Comparison of ENCODE assay signal across 30 cellular contexts in the genomic region with DNA sequence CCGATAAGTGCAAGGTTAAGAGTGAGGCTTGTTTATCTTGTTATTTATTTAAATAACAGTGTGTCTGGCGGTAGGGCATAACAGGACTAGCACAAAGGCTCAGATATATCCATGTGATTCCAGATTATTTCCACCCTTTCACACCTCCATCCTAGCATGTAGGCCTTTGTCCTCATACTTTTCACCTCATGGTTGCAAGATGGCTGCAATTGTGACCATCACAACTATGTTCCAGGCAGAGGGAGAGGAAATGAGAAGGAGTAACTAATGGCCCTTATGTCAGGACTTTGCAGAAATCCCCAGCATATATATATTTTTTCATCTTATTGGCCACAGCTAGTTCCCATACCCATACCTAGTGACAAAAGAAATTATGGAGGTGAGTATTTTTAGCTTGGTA.
"Had no signal": no experiment of that assay in that cellular context is flagged by ENCODE, and none has a peak within 500 bp of the region (broad histone marks: within the 10 kb centered on the region; RNA-seq: fewer than 3 reads in every experiment).

No MANE protein-coding gene starts in this region.

- H3K27me3 Mint-ChIP-seq: naive thymus-derived CD4-positive, alpha-beta T cell; stimulated activated naive CD8-positive, alpha-beta T cell treated with anti-CD3 and anti-CD28 coated beads, Interleukin-15, Interleukin-2, amounts not matched to agents 100 ng/mL and 50 ng/mL, for 24 hours had no signal

- H3K4me1 ChIP-seq: neural progenitor cell, parathyroid adenoma, psoas muscle, right atrium auricular region, stomach, thyroid gland, tibial nerve, upper lobe of left lung, vagina had no signal

- DNase-seq: naive thymus-derived CD4-positive, alpha-beta T cell; natural killer cell; occipital lobe; ovary; posterior cingulate gyrus; psoas muscle; retina; small intestine; stimulated activated CD4-positive, alpha-beta T cell treated with anti-CD3 and anti-CD28 coated beads, Interleukin-15, amount 100 ng/mL, for 24 hours; stimulated activated CD4-positive, alpha-beta T cell treated with anti-CD3 and anti-CD28 coated beads, Interleukin-2, amount 100 ng/mL, for 24 hours; stimulated activated CD4-positive, alpha-beta T cell treated with anti-CD3 and anti-CD28 coated beads, Interleukin-2, amount 100 ng/mL, for 48 hours; stimulated activated CD4-positive, alpha-beta T cell treated with anti-CD3 and anti-CD28 coated beads, Interleukin-4, amount 100 ng/mL, for 24 hours; stimulated activated naive B cell treated with anti-CD40 and anti-IgM and Interleukin-4, amounts not matched to agents 10 μg/mL and 1 μg/mL and 100 μg/mL, for 72 hours; stimulated activated naive CD4-positive, alpha-beta T cell treated with Interleukin-2 at 50 U/mL for 16 hours; stomach; thyroid gland; trophoblast cell; upper lobe of left lung had no signal

- H3K9me3 ChIP-seq: ovary, psoas muscle, right atrium auricular region, thoracic aorta, thyroid gland, upper lobe of left lung, vagina had no signal

- H3K79me2 ChIP-seq: parathyroid adenoma had no signal

- H3K27ac ChIP-seq: neural progenitor cell, ovary, parathyroid adenoma, psoas muscle, right atrium auricular region, stomach, thyroid gland, tibial nerve, upper lobe of left lung, vagina had no signal

- H3K9me3 Mint-ChIP-seq: natural killer cell; stimulated activated effector memory CD8-positive, alpha-beta T cell treated with anti-CD3 and anti-CD28 coated beads, Interleukin-12 subunit alpha, Interleukin-12 subunit beta, amount 100 ng/mL, for 72 hours; stimulated activated naive B cell treated with anti-CD40 and anti-IgM and Interleukin-4, amounts not matched to agents 10 μg/mL and 1 μg/mL and 100 μg/mL, for 72 hours; stimulated activated naive CD8-positive, alpha-beta T cell treated with anti-CD3 and anti-CD28 coated beads, Interleukin-15, Interleukin-2, amounts not matched to agents 100 ng/mL and 50 ng/mL, for 24 hours had no signal

- H3K27me3 ChIP-seq: neural progenitor cell, ovary, right atrium auricular region, stomach, thyroid gland, tibial nerve, upper lobe of left lung, vagina had no signal

- H2AFZ ChIP-seq: neural progenitor cell, parathyroid adenoma had no signal

- H3K4me1 Mint-ChIP-seq: natural killer cell; neural progenitor cell; stimulated activated effector memory CD8-positive, alpha-beta T cell treated with anti-CD3 and anti-CD28 coated beads, Interleukin-12 subunit alpha, Interleukin-12 subunit beta, amount 100 ng/mL, for 72 hours; stimulated activated naive B cell treated with anti-CD40 and anti-IgM and Interleukin-4, amounts not matched to agents 10 μg/mL and 1 μg/mL and 100 μg/mL, for 72 hours had no signal

- H3K36me3 ChIP-seq: neural progenitor cell, ovary, right atrium auricular region, stomach, thoracic aorta, thyroid gland, tibial nerve, upper lobe of left lung, vagina had no signal

- FAIRE-seq: small intestine, urothelium cell line had no signal

- H3K9ac ChIP-seq: neural progenitor cell, parathyroid adenoma had no signal

- H3K4me3 ChIP-seq: neural progenitor cell, ovary, psoas muscle, right atrium auricular region, stomach, thoracic aorta, thyroid gland, tibial nerve, upper lobe of left lung, vagina had no signal

- ATAC-seq: naive thymus-derived CD4-positive, alpha-beta T cell; natural killer cell; psoas muscle; sciatic nerve; stimulated activated effector memory CD8-positive, alpha-beta T cell treated with anti-CD3 and anti-CD28 coated beads, Interleukin-12 subunit alpha, Interleukin-12 subunit beta, amount 100 ng/mL, for 72 hours; stimulated activated naive B cell treated with anti-CD40 and anti-IgM and Interleukin-4, amounts not matched to agents 10 μg/mL and 1 μg/mL and 100 μg/mL, for 72 hours had no signal

- H3K36me3 Mint-ChIP-seq: natural killer cell; neural progenitor cell; stimulated activated effector memory CD8-positive, alpha-beta T cell treated with anti-CD3 and anti-CD28 coated beads, Interleukin-12 subunit alpha, Interleukin-12 subunit beta, amount 100 ng/mL, for 72 hours; stimulated activated naive B cell treated with anti-CD40 and anti-IgM and Interleukin-4, amounts not matched to agents 10 μg/mL and 1 μg/mL and 100 μg/mL, for 72 hours had no signal

- H3K4me3 Mint-ChIP-seq: naive thymus-derived CD4-positive, alpha-beta T cell; natural killer cell; nephron; neural progenitor cell; stimulated activated effector memory CD8-positive, alpha-beta T cell treated with anti-CD3 and anti-CD28 coated beads, Interleukin-12 subunit alpha, Interleukin-12 subunit beta, amount 100 ng/mL, for 72 hours; stimulated activated naive B cell treated with anti-CD40 and anti-IgM and Interleukin-4, amounts not matched to agents 10 μg/mL and 1 μg/mL and 100 μg/mL, for 72 hours; stimulated activated naive CD8-positive, alpha-beta T cell treated with anti-CD3 and anti-CD28 coated beads, Interleukin-15, Interleukin-2, amounts not matched to agents 100 ng/mL and 50 ng/mL, for 24 hours had no signal

- H3K27ac Mint-ChIP-seq: natural killer cell; nephron; neural progenitor cell; progenitor cell of endocrine pancreas; stimulated activated effector memory CD8-positive, alpha-beta T cell treated with anti-CD3 and anti-CD28 coated beads, Interleukin-12 subunit alpha, Interleukin-12 subunit beta, amount 100 ng/mL, for 72 hours; stimulated activated naive CD8-positive, alpha-beta T cell treated with anti-CD3 and anti-CD28 coated beads, Interleukin-15, Interleukin-2, amounts not matched to agents 100 ng/mL and 50 ng/mL, for 24 hours had no signal

- H3K4me2 ChIP-seq: neural progenitor cell had no signal
